1 cellular context compared by ENCODE assay signal in genomic region chr11:10749476-10749875, GRCh38.
TF ChIP-seq lines count a peak whose summit lies in the region.

No MANE protein-coding gene starts in this region.

TF ChIP-seq in GM12878, 131 proteins besides CTCF, POLR2A, EP300 and RAD21:
- TF ChIP-seq YY1 (IDR thresholded peaks at IDR 0.05; ENCODE audit: low read depth, low read length) (no peak), TAF1 (IDR thresholded peaks at IDR 0.05; ENCODE audit: borderline replicate concordance, low read depth, low read length) (no peak), RAD51 (IDR thresholded peaks at IDR 0.05) (peak; percentile 31; the same call in 1 of the 2 replicates)
